Comparison of ENCODE assay signal across 4 cellular contexts in genomic region chr12:50263832-50264231, GRCh38.
TF ChIP-seq lines count a peak whose summit lies in the region.

No MANE protein-coding gene starts in this region.

TF ChIP-seq in SK-N-SH treated with all-trans-retinoic acid at 6 μM for 48 hours, 23 proteins besides CTCF, POLR2A, EP300 and RAD21:
- TF ChIP-seq ARNTL (CRISPR knock-in tag; IDR thresholded peaks at IDR 0.05; ENCODE audit: borderline replicate concordance, low read depth) = no peak
- TF ChIP-seq ZC3H10 (CRISPR knock-in tag; IDR thresholded peaks at IDR 0.05) = no peak
- peak; percentile 98 for TF ChIP-seq ZNF8 (CRISPR knock-in tag; IDR thresholded peaks at IDR 0.05)
TF ChIP-seq in SK-N-SH treated with all-trans-retinoic acid at 6 μM for 48 hours: peak in this region for 1.

TF ChIP-seq in SK-N-SH, 30 proteins besides CTCF, POLR2A, EP300 and RAD21:
- TF ChIP-seq RXRA (IDR thresholded peaks at IDR 0.05; ENCODE audit: borderline replicate concordance, low read depth) = no peak
- TF ChIP-seq YY1 (IDR thresholded peaks at IDR 0.05; ENCODE audit: low read depth) = no peak
- no peak for TF ChIP-seq IRF3 (IDR thresholded peaks at IDR 0.05; ENCODE audit: low read depth, low read length)
- no peak for TF ChIP-seq EZH2phosphoT487 (IDR thresholded peaks at IDR 0.05; ENCODE audit: borderline replicate concordance, low read depth)
- no peak for TF ChIP-seq SIN3A (IDR thresholded peaks at IDR 0.05; ENCODE audit: borderline replicate concordance, low read depth, low read length)
- no peak for TF ChIP-seq FOSL2 (IDR thresholded peaks at IDR 0.05; ENCODE audit: borderline replicate concordance, low read depth)
- no peak for TF ChIP-seq TCF12 (IDR thresholded peaks at IDR 0.05)
- TF ChIP-seq RFX5 (IDR thresholded peaks at IDR 0.05; ENCODE audit: low read length) = no peak
- TF ChIP-seq MXI1 (IDR thresholded peaks at IDR 0.05; ENCODE audit: low read depth, low read length) = no peak
- no peak for TF ChIP-seq RCOR1 (IDR thresholded peaks at IDR 0.05; ENCODE audit: low read length)
- TF ChIP-seq REST (IDR thresholded peaks at IDR 0.05; ENCODE audit: low read depth, low read length) = no peak

TF ChIP-seq in HEK293, 187 proteins besides CTCF, POLR2A, EP300 and RAD21:
- TF ChIP-seq ZNF146 (tag by site-specific recombination; IDR thresholded peaks at IDR 0.05) = peak; percentile 58; the same call in 1 of the 2 replicates
- no peak for TF ChIP-seq GLIS1 (tag by site-specific recombination; IDR thresholded peaks at IDR 0.05)
- TF ChIP-seq OVOL3 (tag by site-specific recombination; IDR thresholded peaks at IDR 0.05) = no peak
- no peak for TF ChIP-seq BCL11B (tag by site-specific recombination; IDR thresholded peaks at IDR 0.05; ENCODE audit: low read depth)
- TF ChIP-seq HOXA7 (CRISPR knock-in tag; IDR thresholded peaks at IDR 0.05; ENCODE audit: borderline replicate concordance) = no peak

TF ChIP-seq in K562, 482 proteins besides CTCF, POLR2A, EP300 and RAD21:
- TF ChIP-seq ZNF146 (CRISPR knock-in tag; IDR thresholded peaks at IDR 0.05; ENCODE audit: unreplicated experiment) (peak; percentile 57), RBM25 (IDR thresholded peaks at IDR 0.05; ENCODE audit: low read depth, low read length, severe bottlenecking) (peak; percentile 43), THAP12 (CRISPR knock-in tag; IDR thresholded peaks at IDR 0.05) (no peak)
